8 cellular contexts compared by ENCODE assay signal in genomic region chr19:53772943-53773342, GRCh38. TPM values are rescaled to one million over a fixed set of nuclear protein-coding genes. Genes with fewer than 3 reads are reported as not detected.
A peak's percentile ranks its signal among the peaks of the same experiment; 100 is the strongest.
DNase-seq lines count a peak whose midpoint lies in the region; ATAC-seq and TF ChIP-seq lines count a peak whose summit lies in the region.

No MANE protein-coding gene starts in this region.

- DNase-seq in Daoy (ENCODE audit: low read depth): peak; percentile 69
- peak; percentile 53 for DNase-seq in KBM-7
- peak; percentile 8 for DNase-seq in SK-N-MC (ENCODE audit: low read depth, low spot score)
- peak; percentile 59 for DNase-seq in MCF 10A (ENCODE audit: unreplicated experiment)
- DNase-seq in left kidney (ENCODE audit: low read depth, low spot score): peak; percentile 76
- peak; percentile 3 to 32 (median 10) for DNase-seq in stimulated activated CD4-positive, alpha-beta T cell treated with anti-CD3 and anti-CD28 coated beads, TNF-alpha, amount 100 ng/mL, for 24 hours (ENCODE audit: low read depth in 3 of 3)
- DNase-seq in foreskin melanocyte: no peak

- H3K9me3 ChIP-seq in SK-N-MC (ENCODE audit: low read depth, low read length): no peaks in the 10 kb centered on the region

- H3K9ac ChIP-seq in SK-N-MC (ENCODE audit: insufficient read length): no peak overlapping the region

- CTCF ChIA-PET in MCF 10A (lab: Yijun Ruan, JAX): interaction anchor here (0.6 to 4.2 kb wide), 8 partner anchors 13 to 827 kb away, joined by 3 to 36 read pairs (median 3); no protein-coding TSS in a partner anchor

- no peak for ATAC-seq in HG02884 (IDR thresholded peaks at IDR 0.05; ENCODE audit: unreplicated experiment)

- in situ Hi-C loops in KBM-7 (cut with MboI; ENCODE audit: low pct_unique_long_range_greater_than_20kb, low sequenced_read_pairs): no loop called here

- no peaks in the 10 kb centered on the region for H3K36me3 Mint-ChIP-seq in MCF 10A (ENCODE audit: insufficient read depth, unreplicated experiment)

- no peak overlapping the region for H3K4me3 ChIP-seq in SK-N-MC

- no peaks in the 10 kb centered on the region for H3K4me1 Mint-ChIP-seq in MCF 10A (ENCODE audit: insufficient read depth, unreplicated experiment)

- no peak overlapping the region for H3K4me3 Mint-ChIP-seq in MCF 10A (ENCODE audit: unreplicated experiment)

- H3K27ac ChIP-seq in SK-N-MC: no peak overlapping the region

- intact Hi-C loops in MCF 10A (cut with micrococcal nuclease): no loop called here

- peaks cover 3% of the 10 kb centered on the region for H3K9me3 Mint-ChIP-seq in MCF 10A (ENCODE audit: unreplicated experiment)

- no TSS peak for BruUV-seq in MCF 10A (replicated peaks; lab: Mats Ljungman, UMichigan)

- H3K27ac Mint-ChIP-seq in MCF 10A (ENCODE audit: low read depth, unreplicated experiment): no peak overlapping the region

- POLR2A ChIA-PET in MCF 10A (lab: Yijun Ruan, JAX): no interaction called here

- H3K27me3 Mint-ChIP-seq in MCF 10A (ENCODE audit: insufficient read depth, unreplicated experiment): no peaks in the 10 kb centered on the region

- no peaks in the 10 kb centered on the region for H3K36me3 ChIP-seq in SK-N-MC (ENCODE audit: insufficient read depth, low read length)

- TF ChIP-seq CTCF in MCF 10A (IDR thresholded peaks at IDR 0.05; ENCODE audit: unreplicated experiment): peak; percentile 36

RNA-seq across cellular contexts. Expression of gene NLRP12, which starts 51.2 kb away (rescaled TPM):
- not detected in 2 replicates for total RNA-seq in Daoy (2014; rRNA removed; shearing (Covaris generic))
- total RNA-seq in MCF 10A (2022): not detected in 2 replicates
